8 cellular contexts compared by ENCODE assay signal in the genomic region with DNA sequence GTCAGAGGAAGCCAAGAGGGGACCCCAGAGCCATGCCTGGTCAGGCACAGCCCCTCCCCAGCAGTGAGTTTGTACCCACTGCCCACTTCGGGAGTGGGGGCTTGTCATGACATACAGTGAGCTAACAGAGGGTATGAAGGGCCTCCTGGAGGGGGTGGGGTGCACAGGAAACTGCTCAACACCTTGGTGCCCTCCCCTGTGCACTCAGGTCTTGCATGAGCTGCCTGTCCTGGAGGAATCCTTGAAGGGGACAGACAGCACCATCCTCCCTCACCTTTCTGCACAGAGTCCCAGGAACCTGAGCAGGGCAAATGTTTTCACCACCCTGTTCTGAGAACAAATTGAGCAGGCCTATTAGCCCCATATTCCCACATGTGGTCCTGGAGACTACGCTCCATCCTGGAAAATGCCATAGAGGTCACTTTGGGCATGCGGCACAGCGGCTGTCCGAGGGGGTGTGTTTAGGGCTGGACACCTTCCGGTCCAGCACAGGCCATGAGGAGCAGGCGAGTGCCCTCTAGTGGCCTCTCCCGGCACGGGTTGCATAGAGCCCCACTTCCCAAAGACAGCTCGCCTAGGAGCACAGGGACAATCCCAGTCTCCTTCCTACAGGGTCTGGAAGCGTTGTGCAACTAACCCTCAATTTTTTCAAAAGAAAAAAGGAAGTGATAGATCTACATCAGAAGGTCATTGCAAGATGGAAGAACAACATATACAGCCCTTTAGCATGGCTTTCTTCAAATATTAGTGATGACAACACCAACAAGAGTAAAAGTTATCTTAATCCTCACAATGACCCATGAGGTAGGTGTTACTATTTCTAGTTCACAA. TPM values are rescaled to one million over a fixed set of nuclear protein-coding genes. Genes with fewer than 3 reads are reported as not detected.
A peak's percentile ranks its signal among the peaks of the same experiment; 100 is the strongest.
DNase-seq lines count a peak whose midpoint lies in the region; ATAC-seq and TF ChIP-seq lines count a peak whose summit lies in the region.

No MANE protein-coding gene starts in this region.

- H3K4me1 ChIP-seq in GM23248 (ENCODE audit: insufficient read depth) = no peaks in the 10 kb centered on the region

- H3K27me3 ChIP-seq in GM23248 (replicated peaks; ENCODE audit: insufficient read depth) = no peaks in the 10 kb centered on the region
- H3K27me3 ChIP-seq in brain microvascular endothelial cell (replicated peaks) = no peaks in the 10 kb centered on the region

- H3K36me3 ChIP-seq in GM23248 (ENCODE audit: low read depth) (no peaks in the 10 kb centered on the region), brain microvascular endothelial cell (replicated peaks) (no peaks in the 10 kb centered on the region)

- no peak overlapping the region for H3K27ac ChIP-seq in GM23248
- H3K27ac ChIP-seq in brain microvascular endothelial cell = no peak overlapping the region

- 12% methylated on average over 11 of the region's 11 CpGs for WGBS in GM23248 (ENCODE audit: low coverage in 1 of 2, low lambda C conversion rate in 2 of 2, missing lambda C conversion rate in 2 of 2), 2 experiments

- peak overlapping the region; percentile 65 for H2AFZ ChIP-seq in GM23248

- H3K9ac ChIP-seq in GM23248 = no peak overlapping the region

- peak; percentile 98 for TF ChIP-seq CTCF in brain microvascular endothelial cell (IDR thresholded peaks at IDR 0.05; ENCODE audit: low read depth, low read length, missing control alignments)

- no peak overlapping the region for H3K4me3 ChIP-seq in GM23248
- no peak overlapping the region for H3K4me3 ChIP-seq in brain microvascular endothelial cell (ENCODE audit: low read depth, low read length)

- DNase-seq in COLO668 (lab: John Stamatoyannopoulos, UW; ENCODE audit: unreplicated experiment) = peak; percentile 79
- DNase-seq in GM23248 = peak; percentile 83
- peak; percentile 10 for DNase-seq in NOMO-1 treated with dmso at 0.1 percent for 144 hours (lab: John Stamatoyannopoulos, UW; ENCODE audit: unreplicated experiment)
- peak; percentile 76 for DNase-seq in brain microvascular endothelial cell
- peak; percentile 92 for DNase-seq in islet precursor cell
- peak; percentile 39 for DNase-seq in stimulated activated CD4-positive, alpha-beta T cell treated with anti-CD3 and anti-CD28 coated beads, Interleukin-4, amount 100 ng/mL, for 1 hour

- H3F3A ChIP-seq in GM23248 (ENCODE audit: insufficient read depth) = peaks cover 5% of the 10 kb centered on the region; the same call in 1 of the 2 replicates

- no peak for ATAC-seq in HG03039 (IDR thresholded peaks at IDR 0.05; ENCODE audit: unreplicated experiment)
- no peak for ATAC-seq in GM18858 (IDR thresholded peaks at IDR 0.05; ENCODE audit: unreplicated experiment)

- no peaks in the 10 kb centered on the region for H3K79me2 ChIP-seq in GM23248 (ENCODE audit: insufficient read depth)

- H3K4me2 ChIP-seq in GM23248 (ENCODE audit: unreplicated experiment) = peak overlapping the region; percentile 4

- in situ Hi-C loops in GM23248 (cut with MboI) (loop anchor here (10.0 kb wide), 2 partner anchors 580 to 880 kb away; no protein-coding TSS in a partner anchor), brain microvascular endothelial cell (cut with HindIII; ENCODE audit: low pct_ligation_motif_present, low sequenced_read_pairs) (loop anchor here (25.0 kb wide), 1 partner anchor 887 kb away; no protein-coding TSS in a partner anchor)

- no peaks in the 10 kb centered on the region for H4K20me1 ChIP-seq in GM23248 (ENCODE audit: insufficient read depth)

- H3K9me3 ChIP-seq in GM23248 (ENCODE audit: low read depth) = no peaks in the 10 kb centered on the region

- H3K9me2 ChIP-seq in GM23248 (ENCODE audit: insufficient read depth) = no peaks in the 10 kb centered on the region

RNA-seq across cellular contexts. Expression of gene ZFP36L1, which starts 31.9 kb away (rescaled TPM):
- total RNA-seq in GM23248 (2014; rRNA removed; shearing (Covaris generic)) = 88.0 and 92.9 TPM in 2 replicates
- polyA plus RNA-seq in GM23248 (2016; fragmentation: Nextera tagmentation; extraction: Ambion mirVana) = 599 and 620 TPM in 2 replicates

Comparison
In these comparisons a context has a peak if more than half of its experiments do, and no peak if none do; other contexts are left out.
1. DNase-seq: peak in every context shown above with its lines; median percentile 92 in islet precursor cell; 83 in GM23248; 79 in COLO668; 76 in brain microvascular endothelial cell; 39 in stimulated activated CD4-positive, alpha-beta T cell treated with anti-CD3 and anti-CD28 coated beads, Interleukin-4, amount 100 ng/mL, for 1 hour; 10 in NOMO-1 treated with dmso at 0.1 percent for 144 hours.